In the genomic region with DNA sequence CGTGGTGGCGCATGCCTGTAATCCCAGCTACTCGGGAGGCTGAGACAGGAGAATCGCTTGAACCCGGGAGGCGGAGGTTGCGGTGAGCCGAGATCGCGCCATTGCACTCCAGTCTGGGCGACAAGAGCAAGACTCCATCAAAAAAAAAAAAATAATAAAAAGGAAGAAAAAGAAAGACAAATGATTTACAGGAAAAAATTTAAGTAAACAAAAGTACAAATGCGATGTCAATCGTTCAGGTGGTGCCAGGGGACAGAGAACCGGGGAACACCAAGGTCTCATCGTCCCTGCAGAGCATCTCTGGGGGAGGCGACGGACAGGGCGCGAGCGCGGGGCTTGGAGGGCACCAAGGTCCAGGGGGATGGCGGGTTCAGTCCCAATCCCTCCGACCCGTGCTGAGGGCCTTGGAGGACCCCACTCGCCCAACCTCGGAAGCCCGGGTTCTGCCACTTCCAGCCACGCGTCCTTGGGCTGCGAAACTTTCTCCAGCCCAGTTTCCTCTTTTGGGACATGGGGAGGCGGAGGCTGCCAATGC, we compare ENCODE assay signal across 10 cellular contexts. TPM values are rescaled to one million over a fixed set of nuclear protein-coding genes. Genes with fewer than 3 reads are reported as not detected.
DNase-seq lines count a peak whose midpoint lies in the region; ATAC-seq, FAIRE-seq and TF ChIP-seq lines count a peak whose summit lies in the region.
"Had no signal": no experiment of that assay in that cellular context is flagged by ENCODE, and none has a peak within 500 bp of the region (broad histone marks: within the 10 kb centered on the region; RNA-seq: fewer than 3 reads in every experiment).

No MANE protein-coding gene starts in this region.

- TF ChIP-seq CTCF in HFF-Myc (IDR thresholded peaks at IDR 0.05; ENCODE audit: low read depth, low read length, missing control alignments): no peak
- no peak for TF ChIP-seq CTCF in activated CD8-positive, alpha-beta T cell treated with anti-CD3 and anti-CD28 coated beads for 36 hours (IDR thresholded peaks at IDR 0.05)

- peak overlapping the region; percentile 57 to 98 for H3K4me3 ChIP-seq in CD4-positive, alpha-beta memory T cell (ENCODE audit: low read length in 2 of 2)
- H3K4me3 ChIP-seq in HFF-Myc (replicated peaks; ENCODE audit: low read depth, low read length): peak overlapping the region; percentile 97
- peak overlapping the region; percentile 63 for H3K4me3 ChIP-seq in right cardiac atrium (ENCODE audit: low read length)
- H3K4me3 ChIP-seq in small intestine (ENCODE audit: low read depth in 1 of 2, low read length in 2 of 2): peak overlapping the region; percentile 37 to 98

- H3K36me3 Mint-ChIP-seq in CD4-positive, alpha-beta memory T cell: peaks cover 12 to 37% of the 10 kb centered on the region in 2 donors
- peaks cover 37% of the 10 kb centered on the region for H3K36me3 Mint-ChIP-seq in activated CD8-positive, alpha-beta T cell treated with anti-CD3 and anti-CD28 coated beads for 36 hours (ENCODE audit: low read depth)

- H3K4me3 Mint-ChIP-seq in CD4-positive, alpha-beta memory T cell: peak overlapping the region; percentile 97 to 100 (median 99)
- H3K4me3 Mint-ChIP-seq in activated CD8-positive, alpha-beta T cell treated with anti-CD3 and anti-CD28 coated beads for 36 hours: peak overlapping the region; percentile 97

- H3K36me3 ChIP-seq in CD4-positive, alpha-beta memory T cell (ENCODE audit: insufficient read depth, low read length): peaks cover 22% of the 10 kb centered on the region
- H3K36me3 ChIP-seq in small intestine (ENCODE audit: control insufficient read depth in 2 of 2, insufficient read depth in 2 of 2, low read length in 2 of 2): peaks cover 0 to 8% of the 10 kb centered on the region in 2 donors

- intact Hi-C loops in CD4-positive, alpha-beta memory T cell (cut with micrococcal nuclease): loop anchor here (1.0 kb wide), 2 partner anchors 29 to 50 kb away; a partner anchor contains a TSS
- intact Hi-C loops in activated CD8-positive, alpha-beta T cell treated with anti-CD3 and anti-CD28 coated beads for 36 hours (cut with micrococcal nuclease): no loop called here
- intact Hi-C loops in right cardiac atrium (cut with DNase I): no loop called here

- peaks cover 15 to 40% (median 23%) of the 10 kb centered on the region in 4 donors for H3K4me1 Mint-ChIP-seq in CD4-positive, alpha-beta memory T cell
- peaks cover 37% of the 10 kb centered on the region for H3K4me1 Mint-ChIP-seq in activated CD8-positive, alpha-beta T cell treated with anti-CD3 and anti-CD28 coated beads for 36 hours (ENCODE audit: low read depth)

- peaks cover 2% of the 10 kb centered on the region in 2 donors for H3K27me3 Mint-ChIP-seq in CD4-positive, alpha-beta memory T cell
- H3K27me3 Mint-ChIP-seq in activated CD8-positive, alpha-beta T cell treated with anti-CD3 and anti-CD28 coated beads for 36 hours: peaks cover 2% of the 10 kb centered on the region

- no peak for DNase-seq in CD4-positive, alpha-beta memory T cell
- DNase-seq in HFF-Myc (ENCODE audit: extremely low read depth, low read depth): no peak
- DNase-seq in activated CD8-positive, alpha-beta T cell treated with anti-CD3 and anti-CD28 coated beads for 36 hours: peak; percentile 52
- DNase-seq in right cardiac atrium: no peak
- DNase-seq in small intestine: no peak
- no peak for DNase-seq in NCI-H1417 treated with DMSO at 0.1 percent for 48 hours (lab: John Stamatoyannopoulos, UW)
- DNase-seq in SKM-1 (lab: John Stamatoyannopoulos, UW; ENCODE audit: unreplicated experiment): no peak
- DNase-seq in stimulated activated CD4-positive, alpha-beta T cell treated with anti-CD3 and anti-CD28 coated beads, Interleukin-1b, Interleukin-23, amount 100 ng/mL, for 48 hours: no peak

- H3K27me3 ChIP-seq in CD4-positive, alpha-beta memory T cell (ENCODE audit: insufficient read depth, low read length): no peaks in the 10 kb centered on the region
- H3K27me3 ChIP-seq in right cardiac atrium (ENCODE audit: control insufficient read depth, insufficient read depth) (no peaks in the 10 kb centered on the region), small intestine (ENCODE audit: control insufficient read depth in 2 of 2, insufficient read depth in 2 of 2, low read length in 2 of 2) (no peaks in the 10 kb centered on the region)

- 20% methylated on average over 31 of the region's 31 CpGs for WGBS in right cardiac atrium
- WGBS in small intestine, 3 donors: 7 to 21% (median 15%) methylated on average over 26 to 31 of the region's 31 CpGs

- CTCF ChIA-PET in CD4-positive, alpha-beta memory T cell (lab: Charles Lee; ENCODE audit: partially characterized antibody): interaction anchor here (1.1 kb wide), 1 partner anchor 31 kb away, joined by 4 read pairs; no protein-coding TSS in a partner anchor
- CTCF ChIA-PET in activated CD8-positive, alpha-beta T cell treated with anti-CD3 and anti-CD28 coated beads for 36 hours (lab: Charles Lee): interaction anchor here (0.7 to 1.4 kb wide), 5 partner anchors 10 to 128 kb away, joined by 3 to 6 read pairs (median 4); no protein-coding TSS in a partner anchor

- FAIRE-seq in small intestine (lab: Jason Lieb, UNC): no peak

- peaks cover 34% of the 10 kb centered on the region for H3K4me1 ChIP-seq in CD4-positive, alpha-beta memory T cell (ENCODE audit: insufficient read depth, low read length)
- H3K4me1 ChIP-seq in right cardiac atrium (ENCODE audit: control insufficient read depth, insufficient read depth, low read length) (peaks cover 9% of the 10 kb centered on the region), small intestine (ENCODE audit: control insufficient read depth in 2 of 2, insufficient read depth in 1 of 2, low read depth in 1 of 2, low read length in 1 of 2) (peaks cover 6 to 7% of the 10 kb centered on the region in 2 donors)

- no peaks in the 10 kb centered on the region for H3K9me3 ChIP-seq in CD4-positive, alpha-beta memory T cell (ENCODE audit: control insufficient read depth in 1 of 2, low read length in 2 of 2)
- H3K9me3 ChIP-seq in right cardiac atrium (ENCODE audit: control insufficient read depth, low read length): no peaks in the 10 kb centered on the region
- no peaks in the 10 kb centered on the region for H3K9me3 ChIP-seq in small intestine (ENCODE audit: control insufficient read depth, low read depth)

- POLR2A ChIA-PET in CD4-positive, alpha-beta memory T cell (lab: Charles Lee; ENCODE audit: partially characterized antibody): interaction anchor here (0.7 to 4.6 kb wide), 16 partner anchors 10 to 1420 kb away, joined by 3 to 72 read pairs (median 6); a partner anchor contains a TSS
- POLR2A ChIA-PET in activated CD8-positive, alpha-beta T cell treated with anti-CD3 and anti-CD28 coated beads for 36 hours (lab: Charles Lee): interaction anchor here (0.7 to 16.9 kb wide), 24 partner anchors 8 to 1355 kb away, joined by 3 to 431 read pairs (median 4); a partner anchor contains a TSS

- H3K27ac ChIP-seq in CD4-positive, alpha-beta memory T cell (ENCODE audit: low read depth, low read length): peak overlapping the region; percentile 73
- H3K27ac ChIP-seq in right cardiac atrium (ENCODE audit: low read length) (peak overlapping the region; percentile 34), small intestine (ENCODE audit: low read depth in 1 of 2, low read length in 1 of 2) (peak overlapping the region; percentile 6 to 94)

- H3K9me3 Mint-ChIP-seq in CD4-positive, alpha-beta memory T cell: peaks cover 0 to 5% (median 0%) of the 10 kb centered on the region in 8 donors
- no peaks in the 10 kb centered on the region for H3K9me3 Mint-ChIP-seq in activated CD8-positive, alpha-beta T cell treated with anti-CD3 and anti-CD28 coated beads for 36 hours

- ATAC-seq in activated CD8-positive, alpha-beta T cell treated with anti-CD3 and anti-CD28 coated beads for 36 hours: peak; percentile 19
- peak; percentile 4 to 34 for ATAC-seq in right cardiac atrium

- H3K27ac Mint-ChIP-seq in CD4-positive, alpha-beta memory T cell: peak overlapping the region; percentile 60 to 100 (median 80)
- H3K27ac Mint-ChIP-seq in activated CD8-positive, alpha-beta T cell treated with anti-CD3 and anti-CD28 coated beads for 36 hours: peak overlapping the region; percentile 99

RNA-seq across cellular contexts. Expression of a gene that starts 0.6 kb away (rescaled TPM):
- total RNA-seq in CD4-positive, alpha-beta memory T cell: 10 to 100 TPM; 82.1 to 85.3 TPM
- polyA plus RNA-seq in CD4-positive, alpha-beta memory T cell: 10 to 100 TPM; 29.4 to 75.3 TPM
- 100 to 1,000 TPM; 392 to 399 TPM for total RNA-seq in activated CD8-positive, alpha-beta T cell treated with anti-CD3 and anti-CD28 coated beads for 36 hours
- 100 to 1,000 TPM in 1 of 4 donors, 10 to 100 TPM in 3; 75.3 to 125 (median 86.9) TPM for total RNA-seq in right cardiac atrium
- polyA plus RNA-seq in right cardiac atrium (88.2 TPM), small intestine (100 to 1,000 TPM; 147 to 176 (median 172) TPM)

RNA-seq across cellular contexts. Expression of a gene that starts 16.6 kb away (rescaled TPM):
- total RNA-seq in CD4-positive, alpha-beta memory T cell: not detected
- not detected for polyA plus RNA-seq in CD4-positive, alpha-beta memory T cell
- not detected for total RNA-seq in activated CD8-positive, alpha-beta T cell treated with anti-CD3 and anti-CD28 coated beads for 36 hours
- not detected for total RNA-seq in right cardiac atrium
- polyA plus RNA-seq in right cardiac atrium (not detected), small intestine (not detected)
- total RNA-seq: HT1080, left cardiac atrium had no signal

RNA-seq across cellular contexts. Expression of a gene that starts 28.9 kb away (rescaled TPM):
- 100 to 1,000 TPM; 234 to 251 TPM for total RNA-seq in CD4-positive, alpha-beta memory T cell
- 10 to 100 TPM; 38.7 to 44.6 TPM for polyA plus RNA-seq in CD4-positive, alpha-beta memory T cell
- total RNA-seq in activated CD8-positive, alpha-beta T cell treated with anti-CD3 and anti-CD28 coated beads for 36 hours: 10 to 100 TPM; 60.4 to 62.1 TPM
- 10 to 100 TPM; 41.0 to 53.6 (median 48.5) TPM for total RNA-seq in right cardiac atrium
- polyA plus RNA-seq in right cardiac atrium (35.3 TPM), small intestine (100 to 1,000 TPM in 2 of 3 donors, 10 to 100 TPM in 1; 57.7 to 145 (median 115) TPM)

RNA-seq across cellular contexts. Expression of a gene that starts 50.1 kb away (rescaled TPM):
- total RNA-seq in CD4-positive, alpha-beta memory T cell: 10 to 100 TPM; 64.1 to 69.5 TPM
- 100 to 1,000 TPM; 208 to 250 TPM for polyA plus RNA-seq in CD4-positive, alpha-beta memory T cell
- 100 to 1,000 TPM; 287 to 296 TPM for total RNA-seq in activated CD8-positive, alpha-beta T cell treated with anti-CD3 and anti-CD28 coated beads for 36 hours
- 10 to 100 TPM; 62.3 to 88.4 (median 84.7) TPM for total RNA-seq in right cardiac atrium
- polyA plus RNA-seq in right cardiac atrium (123 TPM), small intestine (100 to 1,000 TPM in 1 of 3 donors, 10 to 100 TPM in 2; 46.5 to 243 (median 82.1) TPM)
